Comparison of ENCODE assay signal across 1 cellular context in the genomic region with DNA sequence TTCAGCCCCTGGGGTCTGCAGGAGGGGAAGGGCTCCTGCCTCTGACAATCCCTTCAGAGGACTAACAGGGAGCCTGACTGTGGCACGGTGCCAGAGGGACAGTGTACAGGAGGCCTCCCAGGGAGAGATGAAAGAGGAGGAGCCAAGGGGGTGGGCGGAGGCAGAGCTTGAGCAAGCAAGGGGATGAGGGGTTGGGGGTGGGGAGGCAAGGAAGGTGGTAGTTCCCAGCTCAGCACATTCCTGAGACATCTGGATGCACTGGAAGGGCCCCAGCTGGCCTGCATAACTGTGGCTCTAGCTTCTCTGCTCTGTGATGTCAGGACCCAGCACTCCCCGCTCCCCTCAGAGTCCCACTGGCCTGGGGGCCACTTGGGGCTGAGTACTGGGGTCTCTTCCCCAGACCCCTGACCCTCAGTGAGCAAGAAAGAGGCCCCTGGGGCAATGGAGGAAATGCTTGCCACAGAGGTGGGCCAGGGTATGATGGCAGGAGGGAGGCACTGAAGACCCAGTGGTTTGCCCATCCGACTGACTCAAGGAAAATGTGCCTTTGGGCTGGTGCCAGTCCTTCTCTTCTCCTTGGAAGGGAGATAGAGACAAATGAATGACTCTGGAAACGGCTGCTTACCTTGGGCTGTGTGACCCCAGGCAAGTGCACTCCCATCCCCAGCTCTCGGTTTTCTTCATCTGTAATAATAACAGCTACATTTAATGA.
TF ChIP-seq lines count a peak whose summit lies in the region.

No MANE protein-coding gene starts in this region.

TF ChIP-seq in A549, 52 proteins besides CTCF, POLR2A, EP300 and RAD21 (continued from another document):
- TF ChIP-seq, protein P1, sequence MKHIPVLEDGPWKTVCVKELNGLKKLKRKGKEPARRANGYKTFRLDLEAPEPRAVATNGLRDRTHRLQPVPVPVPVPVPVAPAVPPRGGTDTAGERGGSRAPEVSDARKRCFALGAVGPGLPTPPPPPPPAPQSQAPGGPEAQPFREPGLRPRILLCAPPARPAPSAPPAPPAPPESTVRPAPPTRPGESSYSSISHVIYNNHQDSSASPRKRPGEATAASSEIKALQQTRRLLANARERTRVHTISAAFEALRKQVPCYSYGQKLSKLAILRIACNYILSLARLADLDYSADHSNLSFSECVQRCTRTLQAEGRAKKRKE (CRISPR knock-in tag; IDR thresholded peaks at IDR 0.05; ENCODE audit: low read depth) = no peak
